ENCODE assay signal across 20 cellular contexts in genomic region chr9:109478204-109478563, GRCh38. TPM values are rescaled to one million over a fixed set of nuclear protein-coding genes. Genes with fewer than 3 reads are reported as not detected.
A peak's percentile ranks its signal among the peaks of the same experiment; 100 is the strongest.
DNase-seq lines count a peak whose midpoint lies in the region; ATAC-seq, FAIRE-seq and TF ChIP-seq lines count a peak whose summit lies in the region.
"Had no signal": no experiment of that assay in that cellular context is flagged by ENCODE, and none has a peak within 500 bp of the region (broad histone marks: within the 10 kb centered on the region; RNA-seq: fewer than 3 reads in every experiment).

No MANE protein-coding gene starts in this region.

- no peak overlapping the region for H3K4me3 Mint-ChIP-seq in MCF 10A (ENCODE audit: unreplicated experiment)
- H3K4me3 Mint-ChIP-seq in progenitor cell of endocrine pancreas (ENCODE audit: low read depth), result no peak overlapping the region
- H3K4me3 Mint-ChIP-seq: activated B cell treated with CpG ODN at 0.5 μM for 24 hours; activated CD8-positive, alpha-beta T cell treated with anti-CD3 and anti-CD28 coated beads, Interleukin-2, amount 10 ng/mL, durations not matched to agents 7 days and 5 days; activated naive CD8-positive, alpha-beta T cell; activated T-cell treated with anti-CD3 and anti-CD28 coated beads, Interleukin-2, amount 50 U/mL, for 24 hours; stimulated activated naive CD8-positive, alpha-beta T cell treated with anti-CD3 and anti-CD28 coated beads, Interleukin-15, Interleukin-2, amounts not matched to agents 100 ng/mL and 50 ng/mL, for 24 hours; T-helper 2 cell treated with Interferon-gamma antibody and Interleukin-4, amounts not matched to agents 5 μg/mL and 100 μg/mL, for 36 hours had no signal

- POLR2A ChIA-PET in MCF 10A (lab: Yijun Ruan, JAX), result interaction anchor here (1.3 kb wide), 1 partner anchor 20 kb away, joined by 6 read pairs; the partner anchor contains the start of gene PTPN3
- POLR2A ChIA-PET in GM10248 (lab: Yijun Ruan, JAX), result no interaction called here

- H3K9me3 ChIP-seq in mammary epithelial cell (replicated peaks; ENCODE audit: insufficient read depth, low read length), result no peaks in the 10 kb centered on the region
- H3K9me3 ChIP-seq in keratinocyte (ENCODE audit: control insufficient read depth, low read depth, low read length), result no peaks in the 10 kb centered on the region
- H3K9me3 ChIP-seq: SJSA1 had no signal

- H3K27ac ChIP-seq in mammary epithelial cell (ENCODE audit: insufficient read depth, low read depth, low read length) (no peak overlapping the region), keratinocyte (ENCODE audit: control insufficient read depth, insufficient read depth, low read length) (peak overlapping the region; percentile 74), urinary bladder (ENCODE audit: low read depth) (peak overlapping the region; percentile 60)
- H3K27ac ChIP-seq: SJSA1 had no signal

- no peak for ATAC-seq in GM18498 (IDR thresholded peaks at IDR 0.05; ENCODE audit: unreplicated experiment)
- ATAC-seq in GM21515 (IDR thresholded peaks at IDR 0.05; ENCODE audit: unreplicated experiment), result no peak
- ATAC-seq: activated CD8-positive, alpha-beta T cell treated with anti-CD3 and anti-CD28 coated beads, Interleukin-2, amount 10 ng/mL, durations not matched to agents 7 days and 5 days had no signal

- dilution Hi-C loops in mammary epithelial cell (cut with HindIII; ENCODE audit: low sequenced_read_pairs) (no loop called here), keratinocyte (cut with MboI; ENCODE audit: extremely low pct_ligation_motif_present, low sequenced_read_pairs) (no loop called here)

- WGBS in mammary epithelial cell (ENCODE audit: low coverage, missing lambda C conversion rate), result 91% methylated on average over 5 of the region's 5 CpGs
- 80% methylated on average over 5 of the region's 5 CpGs for WGBS in urinary bladder

- H3K36me3 Mint-ChIP-seq in MCF 10A (ENCODE audit: insufficient read depth, unreplicated experiment), result peaks cover 6% of the 10 kb centered on the region
- H3K36me3 Mint-ChIP-seq in progenitor cell of endocrine pancreas (ENCODE audit: insufficient read depth), result no peaks in the 10 kb centered on the region
- H3K36me3 Mint-ChIP-seq: activated naive CD8-positive, alpha-beta T cell; CD14-positive monocyte had no signal

- no peak for FAIRE-seq in keratinocyte (lab: Jason Lieb, UNC)
- FAIRE-seq: frontal cortex had no signal

- intact Hi-C loops in MCF 10A (cut with micrococcal nuclease), result no loop called here
- intact Hi-C loops in mammary epithelial cell (cut with micrococcal nuclease), result no loop called here

- CTCF ChIA-PET in MCF 10A (lab: Yijun Ruan, JAX) (interaction anchor here (1.0 to 1.2 kb wide), 2 partner anchors 19 to 38 kb away, joined by 4 to 5 read pairs; no protein-coding TSS in a partner anchor), mammary epithelial cell (lab: Charles Lee; ENCODE audit: low non-redundant PET) (no interaction called here), GM10248 (lab: Yijun Ruan, JAX) (interaction anchor here (1.2 kb wide), 1 partner anchor 37 kb away, joined by 3 read pairs; no protein-coding TSS in a partner anchor)

- H4K20me1 ChIP-seq in mammary epithelial cell (ENCODE audit: insufficient read depth, low read length) (no peaks in the 10 kb centered on the region), keratinocyte (ENCODE audit: control insufficient read depth, extremely low read depth, insufficient read depth, low read length) (peaks cover 3% of the 10 kb centered on the region)

- no peaks in the 10 kb centered on the region for H3K9me1 ChIP-seq in keratinocyte (ENCODE audit: control insufficient read depth, extremely low read depth, insufficient read depth, low read length)

- no peaks in the 10 kb centered on the region for H3K9me3 Mint-ChIP-seq in MCF 10A (ENCODE audit: unreplicated experiment)
- H3K9me3 Mint-ChIP-seq in progenitor cell of endocrine pancreas (ENCODE audit: low read depth), result no peaks in the 10 kb centered on the region
- H3K9me3 Mint-ChIP-seq: activated B cell treated with CpG ODN at 0.5 μM for 24 hours; activated T-cell treated with anti-CD3 and anti-CD28 coated beads, Interleukin-2, amount 50 U/mL, for 24 hours; stimulated activated naive CD8-positive, alpha-beta T cell treated with anti-CD3 and anti-CD28 coated beads, Interleukin-15, Interleukin-2, amounts not matched to agents 100 ng/mL and 50 ng/mL, for 24 hours; T-helper 2 cell treated with Interferon-gamma antibody and Interleukin-4, amounts not matched to agents 5 μg/mL and 100 μg/mL, for 36 hours had no signal

- BruUV-seq in MCF 10A (replicated peaks; lab: Mats Ljungman, UMichigan) (no TSS peak), mammary epithelial cell (replicated peaks; lab: Mats Ljungman, UMichigan) (no TSS peak)

- H3K4me3 ChIP-seq in mammary epithelial cell (replicated peaks in 1 of 3; ENCODE audit: insufficient read depth in 1 of 3, low read depth in 2 of 3, low read length in 3 of 3) (no peak overlapping the region), keratinocyte (ENCODE audit: control insufficient read depth in 2 of 3, extremely low read depth in 1 of 3, insufficient read depth in 2 of 3, low read depth in 1 of 3, low read length in 3 of 3) (no peak overlapping the region), urinary bladder (ENCODE audit: low read depth, low read length) (no peak overlapping the region)
- H3K4me3 ChIP-seq: SJSA1 had no signal

- H3K4me1 ChIP-seq in mammary epithelial cell (ENCODE audit: insufficient read depth, low read length) (peaks cover 23% of the 10 kb centered on the region), keratinocyte (ENCODE audit: control insufficient read depth, extremely low read depth, insufficient read depth, low read length) (peaks cover 42% of the 10 kb centered on the region), urinary bladder (ENCODE audit: insufficient read depth) (no peaks in the 10 kb centered on the region)
- H3K4me1 ChIP-seq: SJSA1 had no signal

- no peaks in the 10 kb centered on the region for H3K27me3 Mint-ChIP-seq in MCF 10A (ENCODE audit: insufficient read depth, unreplicated experiment)
- peaks cover 4% of the 10 kb centered on the region for H3K27me3 Mint-ChIP-seq in progenitor cell of endocrine pancreas

- DNase-seq in MCF 10A (ENCODE audit: unreplicated experiment), result no peak
- DNase-seq in mammary epithelial cell, result no peak
- no peak for DNase-seq in keratinocyte (ENCODE audit: low read depth, low spot score)
- DNase-seq in progenitor cell of endocrine pancreas (ENCODE audit: low spot score, unreplicated experiment), result no peak
- DNase-seq in GM10248 (ENCODE audit: extremely low spot score), result no peak
- DNase-seq: activated B cell treated with CpG ODN at 0.5 μM for 24 hours; activated CD8-positive, alpha-beta T cell treated with anti-CD3 and anti-CD28 coated beads, Interleukin-2, amount 10 ng/mL, durations not matched to agents 7 days and 5 days; activated T-cell treated with anti-CD3 and anti-CD28 coated beads, Interleukin-2, amount 50 U/mL, for 24 hours; DMS 273 treated with DMSO at 0.1 percent for 48 hours; MM.1S; NCI-H2227 treated with DMSO at 0.1 percent for 48 hours had no signal

- H3K79me2 ChIP-seq in mammary epithelial cell (ENCODE audit: insufficient read depth, low read length) (peaks cover 99% of the 10 kb centered on the region), keratinocyte (ENCODE audit: control insufficient read depth, insufficient read depth, low read length) (peaks cover 84% of the 10 kb centered on the region)

- H3K27ac Mint-ChIP-seq in MCF 10A (ENCODE audit: low read depth, unreplicated experiment) (peak overlapping the region; percentile 43), progenitor cell of endocrine pancreas (peak overlapping the region; percentile 92)
- H3K27ac Mint-ChIP-seq: activated B cell treated with CpG ODN at 0.5 μM for 24 hours; activated CD8-positive, alpha-beta T cell treated with anti-CD3 and anti-CD28 coated beads, Interleukin-2, amount 10 ng/mL, durations not matched to agents 7 days and 5 days; activated naive CD8-positive, alpha-beta T cell; activated T-cell treated with anti-CD3 and anti-CD28 coated beads, Interleukin-2, amount 50 U/mL, for 24 hours; CD14-positive monocyte; stimulated activated naive CD8-positive, alpha-beta T cell treated with anti-CD3 and anti-CD28 coated beads, Interleukin-15, Interleukin-2, amounts not matched to agents 100 ng/mL and 50 ng/mL, for 24 hours; T-helper 2 cell treated with Interferon-gamma antibody and Interleukin-4, amounts not matched to agents 5 μg/mL and 100 μg/mL, for 36 hours had no signal

- no peak overlapping the region for H3K4me2 ChIP-seq in mammary epithelial cell (ENCODE audit: insufficient read depth, low read depth, low read length)
- no peak overlapping the region for H3K4me2 ChIP-seq in keratinocyte (ENCODE audit: control insufficient read depth, extremely low read depth, insufficient read depth, low read depth, low read length)

- in situ Hi-C loops in mammary epithelial cell (cut with MboI; ENCODE audit: low sequenced_read_pairs in 2 of 2), result no loop called here

- H3K27me3 ChIP-seq in mammary epithelial cell (ENCODE audit: insufficient read depth, low read length) (no peaks in the 10 kb centered on the region), keratinocyte (ENCODE audit: control insufficient read depth, extremely low read depth, insufficient read depth, low read length) (no peaks in the 10 kb centered on the region)
- H3K27me3 ChIP-seq: SJSA1 had no signal

- TF ChIP-seq CTCF in MCF 10A (IDR thresholded peaks at IDR 0.05; ENCODE audit: unreplicated experiment), result no peak
- no peak for TF ChIP-seq CTCF in mammary epithelial cell (conservative IDR thresholded peaks at IDR 0.05 in 1 of 2, IDR thresholded peaks at IDR 0.05 in 1 of 2; ENCODE audit: extremely low read depth in 1 of 2, insufficient read depth in 1 of 2, low read depth in 1 of 2, low read length in 2 of 2)
- no peak for TF ChIP-seq CTCF in keratinocyte (optimal IDR thresholded peaks at IDR 0.05 in 1 of 3, IDR thresholded peaks at IDR 0.05 in 1 of 3, conservative IDR thresholded peaks at IDR 0.05 in 1 of 3; ENCODE audit: extremely low read depth in 1 of 3, insufficient read depth in 2 of 3, low read length in 3 of 3)
- no peak for TF ChIP-seq CTCF in progenitor cell of endocrine pancreas (IDR thresholded peaks at IDR 0.05; ENCODE audit: unreplicated experiment)
- no peak for TF ChIP-seq CTCF in GM10248 (IDR thresholded peaks at IDR 0.05; ENCODE audit: control extremely low read depth, extremely low read depth, low read depth, missing control alignments)

- H3K36me3 ChIP-seq in mammary epithelial cell (ENCODE audit: insufficient read depth, low read length) (no peaks in the 10 kb centered on the region), keratinocyte (ENCODE audit: control insufficient read depth in 2 of 2, extremely low read depth in 1 of 2, insufficient read depth in 2 of 2, low read length in 2 of 2) (peaks cover 0 to 20% of the 10 kb centered on the region in 2 experiments), urinary bladder (ENCODE audit: insufficient read depth) (no peaks in the 10 kb centered on the region)
- H3K36me3 ChIP-seq: SJSA1 had no signal

- H3K9ac ChIP-seq in mammary epithelial cell (ENCODE audit: insufficient read depth, low read length) (no peak overlapping the region), keratinocyte (ENCODE audit: control insufficient read depth, extremely low read depth, insufficient read depth, low read length) (no peak overlapping the region)

- peaks cover 35% of the 10 kb centered on the region for H3K4me1 Mint-ChIP-seq in MCF 10A (ENCODE audit: insufficient read depth, unreplicated experiment)
- peaks cover 19% of the 10 kb centered on the region for H3K4me1 Mint-ChIP-seq in progenitor cell of endocrine pancreas (ENCODE audit: low read depth)
- H3K4me1 Mint-ChIP-seq: activated B cell treated with CpG ODN at 0.5 μM for 24 hours, CD14-positive monocyte had no signal

- H2AFZ ChIP-seq in mammary epithelial cell (ENCODE audit: low read depth, low read length) (no peak overlapping the region), keratinocyte (ENCODE audit: control insufficient read depth, low read length) (no peak overlapping the region)

RNA-seq across cellular contexts. Expression of gene PTPN3, which starts 19.9 kb away (rescaled TPM):
- total RNA-seq in MCF 10A (2022) (6.3 and 6.9 TPM in 2 replicates), mammary epithelial cell (10 to 100 TPM; 23.0 to 41.8 TPM), progenitor cell of endocrine pancreas (3.7 and 4.8 TPM in 2 replicates), urinary bladder (4.2 TPM)
- polyA plus RNA-seq in mammary epithelial cell (18.2 TPM), keratinocyte (15.9 to 20.6 TPM (median 19.9 TPM) in 3 replicates), urinary bladder (1.9 TPM)
- polyA minus RNA-seq in mammary epithelial cell (31.8 TPM), keratinocyte (24.3 to 36.2 TPM (median 33.0 TPM) in 3 replicates)
- polyA plus RNA-seq in keratinocyte (2011; ENCODE audit: low read depth), result 8.3 TPM
- 15.4 and 21.3 TPM in 2 replicates for polyA plus RNA-seq in keratinocyte (2011; cell fraction: cytosol; rRNA removed)
- 34.5 and 35.5 TPM in 2 replicates for polyA plus RNA-seq in keratinocyte (2011; cell fraction: nucleus; rRNA removed)
- 13.4 and 15.9 TPM in 2 replicates for polyA plus RNA-seq in keratinocyte (2012; ENCODE audit: low replicate concordance)
- polyA minus RNA-seq in keratinocyte (2011; cell fraction: cytosol; rRNA and poly(A)+ RNA removed), result 17.8 TPM
- polyA minus RNA-seq in keratinocyte (2011; cell fraction: nucleus; rRNA and poly(A)+ RNA removed), result 23.1 and 35.5 TPM in 2 replicates
- polyA plus RNA-seq: CD14-positive monocyte had no signal
